Comparison of ENCODE assay signal across 8 cellular contexts in genomic region chr12:26691234-26691970, GRCh38.
A peak's percentile ranks its signal among the peaks of the same experiment; 100 is the strongest.
DNase-seq lines count a peak whose midpoint lies in the region; ATAC-seq, FAIRE-seq and TF ChIP-seq lines count a peak whose summit lies in the region.

No MANE protein-coding gene starts in this region.

- no peaks in the 10 kb centered on the region for H3K9me1 ChIP-seq in endothelial cell of umbilical vein (replicated peaks; ENCODE audit: control insufficient read depth, extremely low read depth, insufficient read depth, low read length)

- dilution Hi-C loops in endothelial cell of umbilical vein (cut with MboI; ENCODE audit: extremely low pct_ligation_motif_present, low sequenced_read_pairs) = no loop called here

- peak overlapping the region; percentile 65 for H3K9ac ChIP-seq in endothelial cell of umbilical vein (replicated peaks; ENCODE audit: extremely low read depth, insufficient read depth, low read length)

- intact Hi-C loops in endothelial cell of umbilical vein (cut with micrococcal nuclease) (loop anchor here (1.0 to 10.0 kb wide), 3 partner anchors 12 to 417 kb away; no protein-coding TSS in a partner anchor), left colon (cut with DNase I, micrococcal nuclease) (no loop called here)

- POLR2A ChIA-PET in endothelial cell of umbilical vein (lab: Charles Lee) = interaction anchor here (0.6 to 0.7 kb wide), 2 partner anchors 13 to 43 kb away, joined by 3 read pairs; no protein-coding TSS in a partner anchor

- peaks cover 4 to 5% of the 10 kb centered on the region in 2 experiments for H3K36me3 ChIP-seq in endothelial cell of umbilical vein (ENCODE audit: control insufficient read depth in 2 of 2, extremely low read depth in 1 of 2, insufficient read depth in 2 of 2, low read length in 2 of 2)

- BruUV-seq in endothelial cell of umbilical vein (replicated peaks; lab: Mats Ljungman, UMichigan) = no TSS peak

- TF ChIP-seq POLR2A in endothelial cell of umbilical vein (IDR thresholded peaks at IDR 0.05; ENCODE audit: low read depth, low read length) = peak; percentile 79

- ATAC-seq in HG03039 (IDR thresholded peaks at IDR 0.05; ENCODE audit: unreplicated experiment) (no peak), left colon (no peak)

- peak overlapping the region; percentile 32 for H3K4me2 ChIP-seq in endothelial cell of umbilical vein (ENCODE audit: insufficient read depth, low read length)

- DNase-seq in NCI-H510A (lab: John Stamatoyannopoulos, UW) (peak; percentile 18), endothelial cell of umbilical vein (ENCODE audit: low read depth, low spot score) (peak; percentile 96), occipital lobe (lab: John Stamatoyannopoulos, UW) (peak; percentile 58), T-helper 1 cell (no peak), left colon (no peak), mucosa of gallbladder (ENCODE audit: low spot score) (no peak)

- no peak for TF ChIP-seq CTCF in endothelial cell of umbilical vein (IDR thresholded peaks at IDR 0.05; ENCODE audit: extremely low read depth in 1 of 2, insufficient read depth in 1 of 2, low read depth in 1 of 2, low read length in 2 of 2)

- peaks cover 4% of the 10 kb centered on the region for H3K79me2 ChIP-seq in endothelial cell of umbilical vein (ENCODE audit: control insufficient read depth, insufficient read depth, low read length)

- FAIRE-seq in G401.6 (lab: Jason Lieb, UNC) (peak; percentile 98), endothelial cell of umbilical vein (lab: Jason Lieb, UNC) (peak; percentile 97)

- no peaks in the 10 kb centered on the region for H3K9me3 ChIP-seq in endothelial cell of umbilical vein (replicated peaks; ENCODE audit: control insufficient read depth, insufficient read depth, low read length)

- no peak overlapping the region for H3K4me3 ChIP-seq in endothelial cell of umbilical vein (replicated peaks in 1 of 3; ENCODE audit: insufficient read depth in 1 of 3, low read depth in 1 of 3, low read length in 3 of 3)

- no peaks in the 10 kb centered on the region for H4K20me1 ChIP-seq in endothelial cell of umbilical vein (replicated peaks; ENCODE audit: control insufficient read depth, extremely low read depth, insufficient read depth, low read length)

- no peak overlapping the region for H2AFZ ChIP-seq in endothelial cell of umbilical vein (ENCODE audit: low read depth, low read length)

- H3K27me3 ChIP-seq in endothelial cell of umbilical vein (ENCODE audit: control insufficient read depth in 2 of 2, insufficient read depth in 2 of 2, low read length in 2 of 2) = no peaks in the 10 kb centered on the region

- H3K4me1 ChIP-seq in endothelial cell of umbilical vein (ENCODE audit: control insufficient read depth, extremely low read depth, insufficient read depth, low read length) = peaks cover 50% of the 10 kb centered on the region

- peak overlapping the region; percentile 85 for H3K27ac ChIP-seq in endothelial cell of umbilical vein (ENCODE audit: insufficient read depth, low read depth, low read length)

- CTCF ChIA-PET in endothelial cell of umbilical vein (lab: Charles Lee) = interaction anchor here (0.6 to 4.8 kb wide), 8 partner anchors 9 to 163 kb away, joined by 3 to 37 read pairs (median 5); no protein-coding TSS in a partner anchor

TF ChIP-seq in endothelial cell of umbilical vein, 7 proteins besides CTCF, POLR2A, EP300 and RAD21:
- TF ChIP-seq JUN (IDR thresholded peaks at IDR 0.05; ENCODE audit: borderline replicate concordance, insufficient read depth, insufficient read length, low read depth) = peak; percentile 98
- peak; percentile 4 for TF ChIP-seq MAX (IDR thresholded peaks at IDR 0.05; ENCODE audit: insufficient read depth, insufficient read length)
- no peak for TF ChIP-seq EZH2 (IDR thresholded peaks at IDR 0.05; ENCODE audit: borderline replicate concordance, low read depth, low read length, severe bottlenecking)
- peak; percentile 92 for TF ChIP-seq POLR2AphosphoS5 (IDR thresholded peaks at IDR 0.05; ENCODE audit: insufficient read depth, low read depth, low read length)
- peak; percentile 100 for TF ChIP-seq FOS (IDR thresholded peaks at IDR 0.05; ENCODE audit: borderline replicate concordance, insufficient read depth, low read length)
- no peak for TF ChIP-seq GATA2 (IDR thresholded peaks at IDR 0.05; ENCODE audit: insufficient read depth, insufficient read length, low read depth, low read length)
- TF ChIP-seq MYC (IDR thresholded peaks at IDR 0.05; ENCODE audit: low read depth, low read length) = no peak

Comparison
In these comparisons a context has a peak if more than half of its experiments do, and no peak if none do; other contexts are left out.
1. DNase-seq: peak in NCI-H510A (single experiment), endothelial cell of umbilical vein (single experiment) and occipital lobe (single experiment); none in T-helper 1 cell (0 of 5), left colon (0 of 2) and mucosa of gallbladder (single experiment).